ENCODE assay signal across 11 cellular contexts in genomic region chr11:108985611-108986279, GRCh38.
DNase-seq lines count a peak whose midpoint lies in the region; ATAC-seq and TF ChIP-seq lines count a peak whose summit lies in the region.
"Had no signal": no experiment of that assay in that cellular context is flagged by ENCODE, and none has a peak within 500 bp of the region (broad histone marks: within the 10 kb centered on the region; RNA-seq: fewer than 3 reads in every experiment).

No MANE protein-coding gene starts in this region.

- TF ChIP-seq CTCF in HFF-Myc (IDR thresholded peaks at IDR 0.05; ENCODE audit: low read depth, low read length, missing control alignments) (no peak), fibroblast of mammary gland (conservative IDR thresholded peaks at IDR 0.05; ENCODE audit: control insufficient read depth, insufficient read depth, low read depth, low read length) (no peak)

- peak; percentile 90 for ATAC-seq in SK-N-SH treated with all-trans-retinoic acid at 6 μM for 48 hours
- ATAC-seq in HG02970 (IDR thresholded peaks at IDR 0.05; ENCODE audit: low FRiP score, unreplicated experiment): no peak
- ATAC-seq in HG03097 (IDR thresholded peaks at IDR 0.05; ENCODE audit: low FRiP score, unreplicated experiment): no peak
- no peak for ATAC-seq in GM19463 (IDR thresholded peaks at IDR 0.05; ENCODE audit: unreplicated experiment)
- ATAC-seq: natural killer cell treated with Interleukin-12 subunit alpha and Interleukin-12 subunit beta and Interleukin-15 and Interleukin-18, amount 100 ng/mL, for 72 hours had no signal

- DNase-seq in HFF-Myc (ENCODE audit: extremely low read depth, low read depth) (peak; percentile 35), fibroblast of mammary gland (ENCODE audit: low read depth) (peak; percentile 84), skeletal muscle cell (ENCODE audit: low read depth) (peak; percentile 51), NCI-H1436 (lab: John Stamatoyannopoulos, UW) (no peak)
- DNase-seq: activated CD4-positive, alpha-beta T cell treated with anti-CD3 and anti-CD28 coated beads, Interleukin-2, amount 10 ng/mL, durations not matched to agents 24 days and 14 days; immature natural killer cell had no signal

- H3K4me3 ChIP-seq in HFF-Myc (replicated peaks; ENCODE audit: low read depth, low read length) (no peak overlapping the region), fibroblast of mammary gland (ENCODE audit: control insufficient read depth, low read depth, low read length) (no peak overlapping the region), skeletal muscle cell (ENCODE audit: low read depth, low read length) (no peak overlapping the region)

TF ChIP-seq in SK-N-SH treated with all-trans-retinoic acid at 6 μM for 48 hours, 23 proteins besides CTCF, POLR2A, EP300 and RAD21:
- TF ChIP-seq, protein P1, sequence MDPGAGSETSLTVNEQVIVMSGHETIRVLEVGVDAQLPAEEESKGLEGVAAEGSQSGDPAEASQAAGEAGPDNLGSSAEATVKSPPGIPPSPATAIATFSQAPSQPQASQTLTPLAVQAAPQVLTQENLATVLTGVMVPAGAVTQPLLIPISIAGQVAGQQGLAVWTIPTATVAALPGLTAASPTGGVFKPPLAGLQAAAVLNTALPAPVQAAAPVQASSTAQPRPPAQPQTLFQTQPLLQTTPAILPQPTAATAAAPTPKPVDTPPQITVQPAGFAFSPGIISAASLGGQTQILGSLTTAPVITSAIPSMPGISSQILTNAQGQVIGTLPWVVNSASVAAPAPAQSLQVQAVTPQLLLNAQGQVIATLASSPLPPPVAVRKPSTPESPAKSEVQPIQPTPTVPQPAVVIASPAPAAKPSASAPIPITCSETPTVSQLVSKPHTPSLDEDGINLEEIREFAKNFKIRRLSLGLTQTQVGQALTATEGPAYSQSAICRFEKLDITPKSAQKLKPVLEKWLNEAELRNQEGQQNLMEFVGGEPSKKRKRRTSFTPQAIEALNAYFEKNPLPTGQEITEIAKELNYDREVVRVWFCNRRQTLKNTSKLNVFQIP (CRISPR knock-in tag; IDR thresholded peaks at IDR 0.05; ENCODE audit: borderline replicate concordance, low read depth): no peak
- TF ChIP-seq ZNF565 (CRISPR knock-in tag; conservative IDR thresholded peaks at IDR 0.05; ENCODE audit: low read depth) (no peak), ARNTL (CRISPR knock-in tag; IDR thresholded peaks at IDR 0.05; ENCODE audit: borderline replicate concordance, low read depth) (no peak), ESRRG (CRISPR knock-in tag; IDR thresholded peaks at IDR 0.05) (no peak), TOX (CRISPR knock-in tag; IDR thresholded peaks at IDR 0.05; ENCODE audit: borderline replicate concordance) (no peak), GLIS3 (CRISPR knock-in tag; IDR thresholded peaks at IDR 0.05) (no peak), PPARA (CRISPR knock-in tag; IDR thresholded peaks at IDR 0.05; ENCODE audit: borderline replicate concordance) (no peak), ZFP3 (CRISPR knock-in tag; IDR thresholded peaks at IDR 0.05) (no peak), ZNF8 (CRISPR knock-in tag; IDR thresholded peaks at IDR 0.05) (no peak), ZC3H10 (CRISPR knock-in tag; IDR thresholded peaks at IDR 0.05) (no peak), TSHZ2 (CRISPR knock-in tag; IDR thresholded peaks at IDR 0.05) (no peak), ISL1 (CRISPR knock-in tag; IDR thresholded peaks at IDR 0.05) (no peak), PATZ1 (CRISPR knock-in tag; IDR thresholded peaks at IDR 0.05; ENCODE audit: borderline replicate concordance) (no peak), BACH2 (CRISPR knock-in tag; IDR thresholded peaks at IDR 0.05; ENCODE audit: borderline replicate concordance) (no peak)
- TF ChIP-seq, protein P2, sequence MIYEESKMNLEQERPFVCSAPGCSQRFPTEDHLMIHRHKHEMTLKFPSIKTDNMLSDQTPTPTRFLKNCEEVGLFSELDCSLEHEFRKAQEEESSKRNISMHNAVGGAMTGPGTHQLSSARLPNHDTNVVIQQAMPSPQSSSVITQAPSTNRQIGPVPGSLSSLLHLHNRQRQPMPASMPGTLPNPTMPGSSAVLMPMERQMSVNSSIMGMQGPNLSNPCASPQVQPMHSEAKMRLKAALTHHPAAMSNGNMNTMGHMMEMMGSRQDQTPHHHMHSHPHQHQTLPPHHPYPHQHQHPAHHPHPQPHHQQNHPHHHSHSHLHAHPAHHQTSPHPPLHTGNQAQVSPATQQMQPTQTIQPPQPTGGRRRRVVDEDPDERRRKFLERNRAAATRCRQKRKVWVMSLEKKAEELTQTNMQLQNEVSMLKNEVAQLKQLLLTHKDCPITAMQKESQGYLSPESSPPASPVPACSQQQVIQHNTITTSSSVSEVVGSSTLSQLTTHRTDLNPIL (CRISPR knock-in tag; IDR thresholded peaks at IDR 0.05; ENCODE audit: low read depth): no peak
TF ChIP-seq in SK-N-SH treated with all-trans-retinoic acid at 6 μM for 48 hours: peak in this region for 0.
